21 cellular contexts compared by ENCODE assay signal in the genomic region with DNA sequence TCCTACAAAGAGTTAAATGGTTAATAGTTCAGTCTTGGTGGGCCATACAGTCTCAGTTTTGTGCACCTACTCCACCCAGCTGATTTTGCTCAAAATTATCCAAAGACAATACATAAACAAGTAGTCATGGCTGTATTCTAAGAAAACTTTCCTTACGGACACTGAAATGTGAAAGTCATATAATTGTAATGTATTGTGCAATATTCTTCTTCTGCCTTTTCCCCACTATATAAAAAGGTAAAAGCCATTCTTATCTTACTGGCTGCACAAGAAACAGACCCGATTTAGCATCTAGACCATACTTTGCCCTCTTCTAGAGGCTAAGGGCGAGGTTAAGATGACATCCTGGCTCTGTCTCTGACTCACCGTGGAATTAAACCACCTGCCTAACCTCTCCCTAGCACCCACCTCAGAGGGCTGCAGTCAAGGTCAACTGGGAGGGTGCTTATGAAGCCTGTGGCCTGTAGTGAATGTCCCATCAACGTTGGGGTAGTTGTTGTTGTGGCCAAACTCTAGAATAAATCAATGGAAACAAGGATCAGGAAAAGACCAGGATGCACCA.
"Had no signal": no experiment of that assay in that cellular context is flagged by ENCODE, and none has a peak within 500 bp of the region (broad histone marks: within the 10 kb centered on the region; RNA-seq: fewer than 3 reads in every experiment).

No MANE protein-coding gene starts in this region.

- H3K27me3 Mint-ChIP-seq: memory B cell; stimulated activated naive B cell treated with anti-CD40 and anti-IgM and Interleukin-4, amounts not matched to agents 10 μg/mL and 1 μg/mL and 100 μg/mL, for 72 hours; stimulated activated naive CD8-positive, alpha-beta T cell treated with anti-CD3 and anti-CD28 coated beads, Interleukin-15, amount 100 ng/mL, for 72 hours had no signal

- H3K4me1 Mint-ChIP-seq: immature natural killer cell; memory B cell; mesothelial cell of epicardium; naive thymus-derived CD4-positive, alpha-beta T cell; stimulated activated naive B cell treated with anti-CD40 and anti-IgM and Interleukin-4, amounts not matched to agents 10 μg/mL and 1 μg/mL and 100 μg/mL, for 72 hours; stimulated activated naive CD8-positive, alpha-beta T cell treated with anti-CD3 and anti-CD28 coated beads, Interleukin-15, amount 100 ng/mL, for 72 hours had no signal

- H3K27ac ChIP-seq: epithelial cell of prostate, esophagus muscularis mucosa, gastroesophageal sphincter, left ventricle myocardium inferior, lower lobe of right lung, neutrophil, psoas muscle, testis, tibial nerve had no signal

- H3K36me3 Mint-ChIP-seq: immature natural killer cell; memory B cell; mesothelial cell of epicardium; naive thymus-derived CD4-positive, alpha-beta T cell; stimulated activated naive B cell treated with anti-CD40 and anti-IgM and Interleukin-4, amounts not matched to agents 10 μg/mL and 1 μg/mL and 100 μg/mL, for 72 hours had no signal

- H3K4me1 ChIP-seq: esophagus muscularis mucosa, gastroesophageal sphincter, left ventricle myocardium inferior, psoas muscle, testis, tibial nerve had no signal

- H3K4me3 Mint-ChIP-seq: immature natural killer cell; memory B cell; mesothelial cell of epicardium; naive thymus-derived CD4-positive, alpha-beta T cell; stimulated activated naive B cell treated with anti-CD40 and anti-IgM and Interleukin-4, amounts not matched to agents 10 μg/mL and 1 μg/mL and 100 μg/mL, for 72 hours; stimulated activated naive CD8-positive, alpha-beta T cell treated with anti-CD3 and anti-CD28 coated beads, Interleukin-15, amount 100 ng/mL, for 72 hours had no signal

- H3K27ac Mint-ChIP-seq: immature natural killer cell; memory B cell; mesothelial cell of epicardium; naive thymus-derived CD4-positive, alpha-beta T cell; stimulated activated naive B cell treated with anti-CD40 and anti-IgM and Interleukin-4, amounts not matched to agents 10 μg/mL and 1 μg/mL and 100 μg/mL, for 72 hours; stimulated activated naive CD8-positive, alpha-beta T cell treated with anti-CD3 and anti-CD28 coated beads, Interleukin-15, amount 100 ng/mL, for 72 hours had no signal

- DNase-seq: effector memory CD4-positive, alpha-beta T cell; glutamatergic neuron; immature natural killer cell; left ventricle myocardium inferior; lower lobe of right lung; naive thymus-derived CD4-positive, alpha-beta T cell; psoas muscle; retina; stimulated activated CD4-positive, alpha-beta T cell treated with anti-CD3 and anti-CD28 coated beads, Interleukin-2, amount 100 ng/mL, for 24 hours; stimulated activated CD4-positive, alpha-beta T cell treated with anti-CD3 and anti-CD28 coated beads, Interleukin-4, amount 100 ng/mL, for 4 hours; stimulated activated naive B cell treated with anti-CD40 and anti-IgM and Interleukin-4, amounts not matched to agents 10 μg/mL and 1 μg/mL and 100 μg/mL, for 72 hours; stimulated activated naive CD8-positive, alpha-beta T cell treated with anti-CD3 and anti-CD28 coated beads, Interleukin-15, amount 100 ng/mL, for 72 hours; testis had no signal

- ATAC-seq: gastroesophageal sphincter; lower lobe of right lung; naive thymus-derived CD4-positive, alpha-beta T cell; psoas muscle; sciatic nerve; stimulated activated naive B cell treated with anti-CD40 and anti-IgM and Interleukin-4, amounts not matched to agents 10 μg/mL and 1 μg/mL and 100 μg/mL, for 72 hours; stimulated activated naive CD8-positive, alpha-beta T cell treated with anti-CD3 and anti-CD28 coated beads, Interleukin-15, amount 100 ng/mL, for 72 hours had no signal

- H3K9me3 Mint-ChIP-seq: immature natural killer cell, mesothelial cell of epicardium had no signal

- H3K27me3 ChIP-seq: gastroesophageal sphincter, neutrophil, testis, tibial nerve had no signal
